Comparison of ENCODE assay signal across 15 cellular contexts in genomic region chr6:147438758-147439528, GRCh38.
DNase-seq lines count a peak whose midpoint lies in the region; ATAC-seq lines count a peak whose summit lies in the region.
"Had no signal": no experiment of that assay in that cellular context is flagged by ENCODE, and none has a peak within 500 bp of the region (broad histone marks: within the 10 kb centered on the region; RNA-seq: fewer than 3 reads in every experiment).

No MANE protein-coding gene starts in this region.

- H3K27me3 ChIP-seq in trophoblast cell (ENCODE audit: insufficient read depth, low read length), result no peaks in the 10 kb centered on the region
- H3K27me3 ChIP-seq: foreskin keratinocyte had no signal

- no peak overlapping the region for H3K4me2 ChIP-seq in trophoblast cell (ENCODE audit: low read length)

- no peak overlapping the region for H4K12ac ChIP-seq in trophoblast cell (ENCODE audit: low read depth, low read length)

- peak overlapping the region; percentile 87 for H2BK120ac ChIP-seq in trophoblast cell (ENCODE audit: insufficient read depth, low read length, poor library complexity)

- no peaks in the 10 kb centered on the region for H3K36me3 ChIP-seq in trophoblast cell (ENCODE audit: control insufficient read depth in 1 of 2, insufficient read depth in 2 of 2, low read length in 2 of 2)

- no peak overlapping the region for H3K18ac ChIP-seq in trophoblast cell (ENCODE audit: low read length)

- DNase-seq in NCI-H748 (lab: John Stamatoyannopoulos, UW; ENCODE audit: unreplicated experiment) (peak; percentile 37), NCI-H748 treated with DMSO at 0.1 percent for 48 hours (lab: John Stamatoyannopoulos, UW) (no peak), NCI-H69 (lab: John Stamatoyannopoulos, UW) (peak; percentile 86), trophoblast cell (no peak), LoVo (ENCODE audit: low spot score) (no peak), NCI-H526 (lab: John Stamatoyannopoulos, UW) (no peak), DMS79 treated with DMSO at 0.1 percent for 48 hours (lab: John Stamatoyannopoulos, UW) (no peak)
- DNase-seq: activated CD4-positive, alpha-beta memory T cell treated with anti-CD3 and anti-CD28 coated beads for 36 hours; CD4-positive, CD25-positive, alpha-beta regulatory T cell; cerebellar nuclear complex; foreskin keratinocyte; mucosa of descending colon; stimulated activated CD4-positive, alpha-beta T cell treated with anti-CD3 and anti-CD28 coated beads, Interleukin-4, amount 100 ng/mL, for 24 hours had no signal

- ATAC-seq in HG02870 (IDR thresholded peaks at IDR 0.05; ENCODE audit: unreplicated experiment), result peak; percentile 67
- ATAC-seq: foreskin keratinocyte, mucosa of descending colon had no signal

- H3K27ac ChIP-seq in trophoblast cell (ENCODE audit: low read depth, low read length), result peak overlapping the region; percentile 73
- H3K27ac ChIP-seq: 22Rv1, foreskin keratinocyte had no signal

- H4K91ac ChIP-seq in trophoblast cell (ENCODE audit: low read depth, low read length), result peak overlapping the region; percentile 67

- H3K4me3 ChIP-seq in trophoblast cell (ENCODE audit: low read depth, low read length), result no peak overlapping the region
- H3K4me3 ChIP-seq: mucosa of descending colon had no signal

- H2BK5ac ChIP-seq in trophoblast cell (ENCODE audit: low read depth, low read length, poor library complexity), result peak overlapping the region; percentile 52

- H3K14ac ChIP-seq in trophoblast cell (ENCODE audit: low read length), result peak overlapping the region; percentile 5

- H4K8ac ChIP-seq in trophoblast cell (ENCODE audit: low read depth, low read length), result peak overlapping the region; percentile 6

- H2BK12ac ChIP-seq in trophoblast cell (ENCODE audit: low read length), result peak overlapping the region; percentile 19

- no peaks in the 10 kb centered on the region for H3K79me2 ChIP-seq in trophoblast cell (ENCODE audit: control insufficient read depth, insufficient read depth, low read length, poor library complexity)

- H3K79me1 ChIP-seq in trophoblast cell (ENCODE audit: low read length), result peaks cover 24% of the 10 kb centered on the region

- H2AK5ac ChIP-seq in trophoblast cell (ENCODE audit: low read length), result no peak overlapping the region

- H3K4ac ChIP-seq in trophoblast cell (ENCODE audit: low read depth, low read length), result no peak overlapping the region

- no peak overlapping the region for H3K9ac ChIP-seq in trophoblast cell (ENCODE audit: low read length)

- no peak overlapping the region for H2AFZ ChIP-seq in trophoblast cell (ENCODE audit: insufficient read depth, low read length, poor library complexity)

- H3K4me1 ChIP-seq in trophoblast cell (ENCODE audit: control insufficient read depth in 1 of 2, insufficient read depth in 2 of 2, low read length in 2 of 2), result peaks cover 2 to 5% of the 10 kb centered on the region in 2 experiments

- H3K23ac ChIP-seq in trophoblast cell (ENCODE audit: low read length), result no peak overlapping the region

- WGBS in trophoblast cell (ENCODE audit: extremely low coverage, insufficient coverage, insufficient read length), result no CpG with 5 or more reads among the region's 9 CpGs

- H3K9me3 ChIP-seq in trophoblast cell (ENCODE audit: insufficient read depth, low read depth, low read length), result no peaks in the 10 kb centered on the region
- H3K9me3 ChIP-seq: mucosa of descending colon had no signal

Comparison
In these comparisons a context has a peak if more than half of its experiments do, and no peak if none do; other contexts are left out.
1. DNase-seq: peak in NCI-H748 (single experiment) and NCI-H69 (single experiment); none in NCI-H748 treated with DMSO at 0.1 percent for 48 hours (single experiment), trophoblast cell (0 of 2), LoVo (single experiment), NCI-H526 (0 of 2) and DMS79 treated with DMSO at 0.1 percent for 48 hours (single experiment).